8 cellular contexts compared by ENCODE assay signal in the genomic region with DNA sequence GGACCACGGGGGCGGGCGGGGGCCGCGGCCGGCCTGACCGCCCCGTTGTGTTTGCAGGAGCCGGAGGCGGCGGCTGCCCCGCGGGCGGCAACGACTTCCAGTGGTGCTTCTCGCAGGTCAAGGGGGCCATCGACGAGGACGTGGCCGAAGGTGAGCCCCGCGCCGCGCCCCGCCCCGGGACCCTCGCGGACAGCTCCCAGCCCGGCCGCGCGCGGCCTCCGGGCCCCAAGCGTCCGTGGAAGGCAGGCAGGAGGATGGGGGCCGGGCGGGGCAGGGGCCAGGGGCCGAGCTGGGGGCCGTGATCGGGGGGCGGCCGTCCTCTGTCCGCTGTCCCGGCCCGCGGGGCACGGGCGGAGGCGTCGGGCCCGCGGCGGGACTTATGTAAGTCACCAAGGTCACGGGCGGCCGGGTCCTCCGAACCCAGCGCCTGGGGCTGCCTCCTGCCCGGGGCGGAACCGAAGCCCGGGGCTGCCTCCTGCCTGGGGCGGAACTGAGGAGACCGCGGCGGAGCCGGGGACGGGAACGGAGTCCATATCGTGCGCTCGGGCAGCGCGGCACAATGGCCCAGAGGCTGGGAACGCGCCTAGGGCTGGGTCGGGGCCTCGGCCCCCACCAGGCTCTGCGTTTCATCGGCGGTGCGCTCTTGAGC. TPM values are rescaled to one million over a fixed set of nuclear protein-coding genes. Genes with fewer than 3 reads are reported as not detected.
DNase-seq lines count a peak whose midpoint lies in the region; ATAC-seq and TF ChIP-seq lines count a peak whose summit lies in the region.

No MANE protein-coding gene starts in this region.

- peak overlapping the region; percentile 98 for H3K4me3 ChIP-seq in OCI-LY3 (ENCODE audit: low read length)

- H3K9me3 ChIP-seq in OCI-LY3 (ENCODE audit: insufficient read depth, low read length) = no peaks in the 10 kb centered on the region

- DNase-seq in DMS53 (lab: John Stamatoyannopoulos, UW) = peak; percentile 70
- DNase-seq in DMS53 treated with DMSO at 0.1 percent for 48 hours (lab: John Stamatoyannopoulos, UW; ENCODE audit: unreplicated experiment) = no peak
- peak; percentile 67 for DNase-seq in activated naive CD4-positive, alpha-beta T cell treated with anti-CD3 and anti-CD28 coated beads, Interleukin-2, amount 10 ng/mL, durations not matched to agents 7 days and 5 days
- DNase-seq in cardiac septum (ENCODE audit: low spot score) = peak; percentile 82
- DNase-seq in posterior vena cava (ENCODE audit: low spot score) = peak; percentile 84
- DNase-seq in DMS153 (lab: John Stamatoyannopoulos, UW) = no peak

- peaks cover 12% of the 10 kb centered on the region; the same call in 1 of the 2 replicates for H3K4me1 ChIP-seq in OCI-LY3 (ENCODE audit: low read length)

- H3K36me3 Mint-ChIP-seq in activated naive CD4-positive, alpha-beta T cell treated with anti-CD3 and anti-CD28 coated beads, Interleukin-2, amount 10 ng/mL, durations not matched to agents 7 days and 5 days = peaks cover 20% of the 10 kb centered on the region

- H4K20me1 ChIP-seq in OCI-LY3 (ENCODE audit: insufficient read depth, low read length) = peaks cover 33% of the 10 kb centered on the region

- no peak for TF ChIP-seq CTCF in OCI-LY3 (IDR thresholded peaks at IDR 0.05; ENCODE audit: low read depth, low read length)

- intact Hi-C loops in cardiac septum (cut with DNase I) = loop anchor here (5.0 kb wide), 2 partner anchors 81 to 121 kb away; a partner anchor contains a TSS
- intact Hi-C loops in posterior vena cava (cut with DNase I) = no loop called here

- ATAC-seq in HG02759 (IDR thresholded peaks at IDR 0.05; ENCODE audit: unreplicated experiment) = peak; percentile 28

- peak overlapping the region; percentile 49 for H3K27ac ChIP-seq in OCI-LY3 (ENCODE audit: low read length)

- H3K9ac ChIP-seq in OCI-LY3 (ENCODE audit: low read length) = peak overlapping the region; percentile 88

- H3K27ac Mint-ChIP-seq in activated naive CD4-positive, alpha-beta T cell treated with anti-CD3 and anti-CD28 coated beads, Interleukin-2, amount 10 ng/mL, durations not matched to agents 7 days and 5 days = peak overlapping the region; percentile 91

- H3K4me3 Mint-ChIP-seq in activated naive CD4-positive, alpha-beta T cell treated with anti-CD3 and anti-CD28 coated beads, Interleukin-2, amount 10 ng/mL, durations not matched to agents 7 days and 5 days = peak overlapping the region; percentile 82

- no peak overlapping the region for H2AFZ ChIP-seq in OCI-LY3 (ENCODE audit: low read depth, low read length)

- H3K4me1 Mint-ChIP-seq in activated naive CD4-positive, alpha-beta T cell treated with anti-CD3 and anti-CD28 coated beads, Interleukin-2, amount 10 ng/mL, durations not matched to agents 7 days and 5 days = peaks cover 64% of the 10 kb centered on the region

- peaks cover 13% of the 10 kb centered on the region for H3K27me3 ChIP-seq in OCI-LY3 (ENCODE audit: low read depth, low read length)

- H3K79me2 ChIP-seq in OCI-LY3 (ENCODE audit: low read length) = peaks cover 52% of the 10 kb centered on the region

- H3K27me3 Mint-ChIP-seq in activated naive CD4-positive, alpha-beta T cell treated with anti-CD3 and anti-CD28 coated beads, Interleukin-2, amount 10 ng/mL, durations not matched to agents 7 days and 5 days = peaks cover 25% of the 10 kb centered on the region

- peaks cover 5% of the 10 kb centered on the region for H3K36me3 ChIP-seq in OCI-LY3 (replicated peaks; ENCODE audit: low read depth, low read length)

- H3K4me2 ChIP-seq in OCI-LY3 (ENCODE audit: low read length) = peak overlapping the region; percentile 93

- CTCF ChIA-PET in activated naive CD4-positive, alpha-beta T cell treated with anti-CD3 and anti-CD28 coated beads, Interleukin-2, amount 10 ng/mL, durations not matched to agents 7 days and 5 days (lab: Charles Lee) = no interaction called here

- no peaks in the 10 kb centered on the region for H3K9me3 Mint-ChIP-seq in activated naive CD4-positive, alpha-beta T cell treated with anti-CD3 and anti-CD28 coated beads, Interleukin-2, amount 10 ng/mL, durations not matched to agents 7 days and 5 days

RNA-seq across cellular contexts. Expression of a gene that starts 0.5 kb away (rescaled TPM):
- total RNA-seq in cardiac septum (35.3 TPM), posterior vena cava (10 to 100 TPM; 23.5 to 23.7 TPM)

Comparison
In these comparisons a context has a peak if more than half of its experiments do, and no peak if none do; other contexts are left out.
1. DNase-seq: peak in DMS53 (single experiment), activated naive CD4-positive, alpha-beta T cell treated with anti-CD3 and anti-CD28 coated beads, Interleukin-2, amount 10 ng/mL, durations not matched to agents 7 days and 5 days (single experiment), cardiac septum (single experiment) and posterior vena cava (single experiment); none in DMS53 treated with DMSO at 0.1 percent for 48 hours (single experiment) and DMS153 (single experiment).